Comparison of ENCODE assay signal across 15 cellular contexts in the genomic region with DNA sequence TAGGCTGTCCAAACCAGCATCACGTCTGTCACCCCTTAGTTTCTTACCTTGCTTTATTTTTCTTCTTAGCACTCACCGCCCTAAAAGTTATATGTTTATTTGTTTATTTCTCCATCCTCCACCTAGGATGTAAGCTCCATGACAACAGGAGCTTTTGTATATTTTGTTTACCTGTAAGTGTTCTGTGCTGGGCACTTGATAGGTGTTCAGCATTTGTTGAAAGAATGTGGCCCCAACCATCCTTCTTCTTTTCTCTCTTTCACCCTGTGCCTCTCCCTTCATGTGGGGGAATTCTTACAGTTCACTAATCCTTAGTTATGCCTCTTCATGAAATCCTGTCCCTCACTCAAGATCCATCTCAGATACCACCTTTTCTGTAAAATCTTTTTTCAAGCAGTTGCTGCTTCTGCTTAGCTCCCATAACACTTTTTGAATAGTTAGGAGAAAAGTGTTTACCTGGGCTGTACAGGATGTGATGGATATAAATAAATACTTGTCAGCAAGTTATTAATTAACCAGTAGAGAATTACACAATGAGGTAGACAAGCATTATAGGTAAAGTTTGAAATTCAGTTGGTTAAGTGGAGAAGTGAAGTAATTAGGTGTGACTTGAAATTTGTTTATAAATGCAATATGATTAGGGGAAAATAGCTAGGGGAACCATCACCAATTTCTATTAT. TPM values are rescaled to one million over a fixed set of nuclear protein-coding genes. Genes with fewer than 3 reads are reported as not detected.
DNase-seq lines count a peak whose midpoint lies in the region; ATAC-seq, FAIRE-seq and TF ChIP-seq lines count a peak whose summit lies in the region.
"Had no signal": no experiment of that assay in that cellular context is flagged by ENCODE, and none has a peak within 500 bp of the region (broad histone marks: within the 10 kb centered on the region; RNA-seq: fewer than 3 reads in every experiment).

No MANE protein-coding gene starts in this region.

- no peak overlapping the region for H3K4me3 Mint-ChIP-seq in activated CD4-positive, alpha-beta memory T cell treated with anti-CD3 and anti-CD28 coated beads for 36 hours
- H3K4me3 Mint-ChIP-seq: activated B cell treated with CpG ODN at 0.5 μM for 24 hours; activated naive CD8-positive, alpha-beta T cell treated with anti-CD3 and anti-CD28 coated beads, Interleukin-2, amount 50 U/mL, for 24 hours; HFFc6; stimulated activated effector memory CD8-positive, alpha-beta T cell treated with anti-CD3 and anti-CD28 coated beads, Interleukin-12 subunit alpha, Interleukin-12 subunit beta, amount 100 ng/mL, for 72 hours had no signal

- H3K9me3 Mint-ChIP-seq in activated CD4-positive, alpha-beta memory T cell treated with anti-CD3 and anti-CD28 coated beads for 36 hours = no peaks in the 10 kb centered on the region
- H3K9me3 Mint-ChIP-seq: activated B cell treated with CpG ODN at 0.5 μM for 24 hours; activated naive CD8-positive, alpha-beta T cell treated with anti-CD3 and anti-CD28 coated beads, Interleukin-2, amount 50 U/mL, for 24 hours; CD4-positive, alpha-beta memory T cell; HFFc6; stimulated activated effector memory CD8-positive, alpha-beta T cell treated with anti-CD3 and anti-CD28 coated beads, Interleukin-12 subunit alpha, Interleukin-12 subunit beta, amount 100 ng/mL, for 72 hours had no signal

- no peak overlapping the region for H3K27ac Mint-ChIP-seq in activated CD4-positive, alpha-beta memory T cell treated with anti-CD3 and anti-CD28 coated beads for 36 hours
- H3K27ac Mint-ChIP-seq: activated B cell treated with CpG ODN at 0.5 μM for 24 hours; activated naive CD8-positive, alpha-beta T cell treated with anti-CD3 and anti-CD28 coated beads, Interleukin-2, amount 50 U/mL, for 24 hours; HFFc6; stimulated activated effector memory CD8-positive, alpha-beta T cell treated with anti-CD3 and anti-CD28 coated beads, Interleukin-12 subunit alpha, Interleukin-12 subunit beta, amount 100 ng/mL, for 72 hours had no signal

- CTCF ChIA-PET in activated CD4-positive, alpha-beta memory T cell treated with anti-CD3 and anti-CD28 coated beads for 36 hours (lab: Charles Lee) = interaction anchor here (0.6 to 1.5 kb wide), 8 partner anchors 10 to 410 kb away, joined by 3 to 4 read pairs (median 3); a partner anchor contains a TSS

- peaks cover 13% of the 10 kb centered on the region for H3K36me3 Mint-ChIP-seq in activated CD4-positive, alpha-beta memory T cell treated with anti-CD3 and anti-CD28 coated beads for 36 hours

- FAIRE-seq in GM19239 (lab: Jason Lieb, UNC) = peak; percentile 53
- FAIRE-seq: colon had no signal

- H3K36me3 ChIP-seq in ascending aorta (peaks cover 8 to 17% of the 10 kb centered on the region in 2 donors), lower lobe of right lung (peaks cover 30% of the 10 kb centered on the region), tibial artery (peaks cover 4 to 22% (median 11%) of the 10 kb centered on the region in 3 donors)

- TF ChIP-seq CTCF in ascending aorta (IDR thresholded peaks at IDR 0.05) = no peak
- no peak for TF ChIP-seq CTCF in lower lobe of right lung (IDR thresholded peaks at IDR 0.05)
- TF ChIP-seq CTCF in tibial artery (IDR thresholded peaks at IDR 0.05) = no peak

- peak overlapping the region; percentile 44 to 56 for H3K27ac ChIP-seq in ascending aorta
- peak overlapping the region; percentile 73 for H3K27ac ChIP-seq in lower lobe of right lung
- H3K27ac ChIP-seq in tibial artery = peak overlapping the region; percentile 23 to 99

- H3K9me3 ChIP-seq in ascending aorta = no peaks in the 10 kb centered on the region
- H3K9me3 ChIP-seq in lower lobe of right lung = no peaks in the 10 kb centered on the region
- H3K9me3 ChIP-seq in tibial artery = no peaks in the 10 kb centered on the region

- H3K4me1 ChIP-seq in ascending aorta = peaks cover 10 to 37% of the 10 kb centered on the region in 2 donors
- peaks cover 97% of the 10 kb centered on the region for H3K4me1 ChIP-seq in lower lobe of right lung
- peaks cover 0 to 70% (median 45%) of the 10 kb centered on the region in 4 donors for H3K4me1 ChIP-seq in tibial artery

- no peaks in the 10 kb centered on the region for H3K27me3 Mint-ChIP-seq in activated CD4-positive, alpha-beta memory T cell treated with anti-CD3 and anti-CD28 coated beads for 36 hours
- H3K27me3 Mint-ChIP-seq: activated B cell treated with CpG ODN at 0.5 μM for 24 hours; activated naive CD8-positive, alpha-beta T cell treated with anti-CD3 and anti-CD28 coated beads, Interleukin-2, amount 50 U/mL, for 24 hours; CD4-positive, alpha-beta memory T cell had no signal

- H3K4me1 Mint-ChIP-seq in activated CD4-positive, alpha-beta memory T cell treated with anti-CD3 and anti-CD28 coated beads for 36 hours (ENCODE audit: low read depth) = peaks cover 26% of the 10 kb centered on the region

- POLR2A ChIA-PET in activated CD4-positive, alpha-beta memory T cell treated with anti-CD3 and anti-CD28 coated beads for 36 hours (lab: Charles Lee) = no interaction called here

- DNase-seq in GM19239 (ENCODE audit: insufficient read length, low spot score) = no peak
- no peak for DNase-seq in ascending aorta (ENCODE audit: low spot score in 2 of 2)
- DNase-seq in lower lobe of right lung = no peak
- DNase-seq in tibial artery = no peak
- DNase-seq in activated CD4-positive, alpha-beta memory T cell treated with anti-CD3 and anti-CD28 coated beads for 36 hours = no peak
- DNase-seq: activated B cell treated with CpG ODN at 0.5 μM for 24 hours; activated naive CD8-positive, alpha-beta T cell treated with anti-CD3 and anti-CD28 coated beads, Interleukin-2, amount 50 U/mL, for 24 hours; HFFc6; NCI-H1092; stimulated activated CD4-positive, alpha-beta T cell treated with anti-CD3 and anti-CD28 coated beads, Interleukin-4, amount 100 ng/mL, for 24 hours had no signal

- H3K27me3 ChIP-seq in ascending aorta (no peaks in the 10 kb centered on the region), lower lobe of right lung (ENCODE audit: low read depth) (no peaks in the 10 kb centered on the region), tibial artery (no peaks in the 10 kb centered on the region)

- ATAC-seq in lower lobe of right lung = peak; percentile 50 to 62
- ATAC-seq in HG02623 (IDR thresholded peaks at IDR 0.05; ENCODE audit: unreplicated experiment) = no peak
- no peak for ATAC-seq in GM21619 (IDR thresholded peaks at IDR 0.05; ENCODE audit: unreplicated experiment)
- ATAC-seq: activated naive CD8-positive, alpha-beta T cell treated with anti-CD3 and anti-CD28 coated beads, Interleukin-2, amount 50 U/mL, for 24 hours had no signal

- no peak overlapping the region for H3K4me3 ChIP-seq in ascending aorta
- peak overlapping the region; percentile 28 for H3K4me3 ChIP-seq in lower lobe of right lung
- H3K4me3 ChIP-seq in tibial artery = peak overlapping the region in 1 of 2 donors; percentile 1

- intact Hi-C loops in ascending aorta (cut with DNase I) (loop anchor here (10.0 kb wide), 1 partner anchor 227 kb away; no protein-coding TSS in a partner anchor), lower lobe of right lung (cut with DNase I) (no loop called here), tibial artery (cut with DNase I; ENCODE audit: low total_unique reads) (no loop called here)
- intact Hi-C loops in activated CD4-positive, alpha-beta memory T cell treated with anti-CD3 and anti-CD28 coated beads for 36 hours (cut with micrococcal nuclease) = loop anchor here (5.0 to 10.0 kb wide), 3 partner anchors 244 to 883 kb away; a partner anchor contains a TSS

RNA-seq across cellular contexts. Expression of a gene that starts 9.7 kb away (rescaled TPM):
- total RNA-seq in ascending aorta (149 TPM), lower lobe of right lung (132 TPM)
- 10 to 100 TPM; 40.9 to 43.3 TPM for total RNA-seq in activated CD4-positive, alpha-beta memory T cell treated with anti-CD3 and anti-CD28 coated beads for 36 hours

Comparison
In these comparisons a context has a peak if more than half of its experiments do, and no peak if none do; other contexts are left out.
1. ATAC-seq: peak in lower lobe of right lung (2 of 2); none in HG02623 (single experiment) and GM21619 (single experiment).
2. intact Hi-C loops: an anchor here in ascending aorta (10.0 kb wide) and activated CD4-positive, alpha-beta memory T cell treated with anti-CD3 and anti-CD28 coated beads for 36 hours (5.0 to 10.0 kb wide); none called in lower lobe of right lung and tibial artery.
3. Peak in every context shown above with its lines, with median percentiles within 50 percentile points of each other: H3K27ac ChIP-seq.